20 cellular contexts compared by ENCODE assay signal in genomic region chr10:12489357-12489756, GRCh38.
"Had no signal": no experiment of that assay in that cellular context is flagged by ENCODE, and none has a peak within 500 bp of the region (broad histone marks: within the 10 kb centered on the region; RNA-seq: fewer than 3 reads in every experiment).

No MANE protein-coding gene starts in this region.

- H3K4me1 ChIP-seq: foreskin keratinocyte, upper lobe of right lung had no signal

- H3K9me3 ChIP-seq: stomach, testis, upper lobe of right lung had no signal

- H3K9me3 Mint-ChIP-seq: naive thymus-derived CD4-positive, alpha-beta T cell; neural progenitor cell; T-cell had no signal

- ATAC-seq: foreskin keratinocyte; left ventricle myocardium superior; naive thymus-derived CD4-positive, alpha-beta T cell; SK-N-SH treated with all-trans-retinoic acid at 6 μM for 48 hours; T-cell; upper lobe of right lung had no signal

- H3K4me3 Mint-ChIP-seq: activated naive CD8-positive, alpha-beta T cell; naive thymus-derived CD4-positive, alpha-beta T cell; neural progenitor cell; T-cell had no signal

- H3K27me3 Mint-ChIP-seq: activated naive CD8-positive, alpha-beta T cell; naive thymus-derived CD4-positive, alpha-beta T cell; T-cell had no signal

- DNase-seq: activated CD4-positive, alpha-beta T cell treated with anti-CD3 and anti-CD28 coated beads, Interleukin-2, amount 50 U/mL, for 1 hour; activated CD8-positive, alpha-beta memory T cell treated with anti-CD3 and anti-CD28 coated beads for 24 hours; activated CD8-positive, alpha-beta memory T cell treated with anti-CD3 and anti-CD28 coated beads, Interleukin-2, amount 50 U/mL, for 48 hours; activated gamma-delta T cell; activated T-cell treated with anti-CD3 and anti-CD28 coated beads, Interleukin-2, amount 50 U/mL, for 48 hours; caudate nucleus; foreskin keratinocyte; hypothalamus; left ventricle myocardium superior; naive thymus-derived CD4-positive, alpha-beta T cell; SIG-M5; stimulated activated CD4-positive, alpha-beta T cell treated with anti-CD3 and anti-CD28 coated beads, Interleukin-2, amount 100 ng/mL, for 24 hours; stomach; T-cell; T-helper 9 cell; testis; upper lobe of right lung had no signal

- H3K27ac ChIP-seq: foreskin keratinocyte, neural progenitor cell, stomach, testis, upper lobe of right lung had no signal

- H3K27ac Mint-ChIP-seq: activated naive CD8-positive, alpha-beta T cell; neural progenitor cell; T-cell had no signal

- H3K36me3 ChIP-seq: neural progenitor cell, stomach, upper lobe of right lung had no signal

- H3K36me3 Mint-ChIP-seq: neural progenitor cell had no signal

- H3K4me3 ChIP-seq: neural progenitor cell, stomach, testis, upper lobe of right lung had no signal

- H3K27me3 ChIP-seq: foreskin keratinocyte, neural progenitor cell, stomach, testis, upper lobe of right lung had no signal
